1 cellular context compared by ENCODE assay signal in the genomic region with DNA sequence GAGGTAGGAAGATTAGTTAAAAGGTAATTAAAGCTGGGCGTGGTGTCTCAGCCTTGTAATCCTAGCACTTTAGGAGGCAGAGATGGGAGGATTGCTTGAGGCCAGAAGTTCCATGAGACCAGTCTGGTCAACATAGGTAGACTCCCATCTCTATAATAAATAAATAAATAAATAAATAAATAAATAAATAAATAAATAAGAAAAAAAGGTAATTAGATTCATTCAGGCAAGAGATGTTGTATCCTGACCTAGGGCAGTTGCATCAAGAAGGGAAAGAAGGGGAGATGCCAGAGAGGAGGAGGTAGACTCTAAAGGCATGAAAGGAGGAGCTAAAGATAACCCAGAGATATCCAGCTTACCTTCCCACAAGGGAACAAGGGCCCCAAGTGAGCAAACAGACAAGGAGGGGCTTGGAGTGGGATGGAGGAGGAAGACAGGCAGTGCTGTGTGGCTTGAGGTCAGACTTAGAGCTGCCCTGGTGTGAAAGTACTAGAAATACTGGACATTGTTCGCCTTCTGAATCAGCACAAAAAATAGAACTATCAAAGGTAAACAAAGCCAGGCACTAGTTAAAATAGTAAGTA.
TF ChIP-seq lines count a peak whose summit lies in the region.

No MANE protein-coding gene starts in this region.

TF ChIP-seq in HEK293, 187 proteins besides CTCF, POLR2A, EP300 and RAD21 (continued from another document and continues in another):
- TF ChIP-seq, protein P1, sequence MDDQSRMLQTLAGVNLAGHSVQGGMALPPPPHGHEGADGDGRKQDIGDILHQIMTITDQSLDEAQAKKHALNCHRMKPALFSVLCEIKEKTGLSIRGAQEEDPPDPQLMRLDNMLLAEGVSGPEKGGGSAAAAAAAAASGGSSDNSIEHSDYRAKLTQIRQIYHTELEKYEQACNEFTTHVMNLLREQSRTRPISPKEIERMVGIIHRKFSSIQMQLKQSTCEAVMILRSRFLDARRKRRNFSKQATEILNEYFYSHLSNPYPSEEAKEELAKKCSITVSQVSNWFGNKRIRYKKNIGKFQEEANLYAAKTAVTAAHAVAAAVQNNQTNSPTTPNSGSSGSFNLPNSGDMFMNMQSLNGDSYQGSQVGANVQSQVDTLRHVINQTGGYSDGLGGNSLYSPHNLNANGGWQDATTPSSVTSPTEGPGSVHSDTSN (CRISPR knock-in tag; IDR thresholded peaks at IDR 0.05) = no peak
- TF ChIP-seq ZNF302 (tag by site-specific recombination; IDR thresholded peaks at IDR 0.05; ENCODE audit: low read depth) (no peak), ZNF654 (tag by site-specific recombination; IDR thresholded peaks at IDR 0.05; ENCODE audit: low read depth) (peak; percentile 49), ZFP41 (tag by site-specific recombination; IDR thresholded peaks at IDR 0.05; ENCODE audit: borderline replicate concordance) (no peak), ZNF555 (tag by site-specific recombination; conservative IDR thresholded peaks at IDR 0.05) (peak; percentile 95), ZNF274 (IDR thresholded peaks at IDR 0.05; ENCODE audit: low read length) (no peak), ZNF274 (tag by site-specific recombination; IDR thresholded peaks at IDR 0.05; ENCODE audit: borderline replicate concordance) (no peak), ZNF677 (tag by site-specific recombination; IDR thresholded peaks at IDR 0.05) (no peak), ZNF184 (tag by site-specific recombination; IDR thresholded peaks at IDR 0.05) (no peak), BCL11B (tag by site-specific recombination; IDR thresholded peaks at IDR 0.05; ENCODE audit: low read depth) (no peak), ZNF768 (tag by site-specific recombination; IDR thresholded peaks at IDR 0.05) (no peak), ZNF433 (tag by site-specific recombination; IDR thresholded peaks at IDR 0.05; ENCODE audit: low read depth) (peak; percentile 66; the same call in 1 of the 2 replicates), ZBTB1 (tag by site-specific recombination; IDR thresholded peaks at IDR 0.05) (0 out of 2 replicates have a peak, but pooled peaks have one; percentile 50), ZNF335 (tag by site-specific recombination; conservative IDR thresholded peaks at IDR 0.05) (no peak), SETDB1 (IDR thresholded peaks at IDR 0.05; ENCODE audit: insufficient read length, low read length) (no peak), ZNF664 (tag by site-specific recombination; IDR thresholded peaks at IDR 0.05) (peak; percentile 77), ZNF426 (tag by site-specific recombination; IDR thresholded peaks at IDR 0.05) (peak; percentile 92), ZFP69B (tag by site-specific recombination; IDR thresholded peaks at IDR 0.05) (no peak), GFI1B (tag by site-specific recombination; IDR thresholded peaks at IDR 0.05) (peak; percentile 57; the same call in 1 of the 2 replicates), ZNF510 (tag by site-specific recombination; IDR thresholded peaks at IDR 0.05; ENCODE audit: insufficient replicate concordance) (peak; percentile 83), ZNF843 (tag by site-specific recombination; IDR thresholded peaks at IDR 0.05) (no peak), ZNF175 (tag by site-specific recombination; IDR thresholded peaks at IDR 0.05) (no peak), ZNF37A (tag by site-specific recombination; IDR thresholded peaks at IDR 0.05) (no peak), REPIN1 (tag by site-specific recombination; IDR thresholded peaks at IDR 0.05; ENCODE audit: low read depth) (no peak), RBAK (tag by site-specific recombination; IDR thresholded peaks at IDR 0.05) (no peak), ZNF548 (tag by site-specific recombination; IDR thresholded peaks at IDR 0.05) (no peak), IKZF3 (tag by site-specific recombination; IDR thresholded peaks at IDR 0.05) (no peak), ZNF571 (tag by site-specific recombination; IDR thresholded peaks at IDR 0.05) (no peak), SCRT2 (tag by site-specific recombination; IDR thresholded peaks at IDR 0.05) (no peak), HOXD13 (CRISPR knock-in tag; IDR thresholded peaks at IDR 0.05; ENCODE audit: borderline replicate concordance) (no peak), ZNF391 (tag by site-specific recombination; IDR thresholded peaks at IDR 0.05; ENCODE audit: borderline replicate concordance, low read depth) (no peak), ZNF132 (tag by site-specific recombination; IDR thresholded peaks at IDR 0.05; ENCODE audit: borderline replicate concordance) (no peak), ZNF2 (tag by site-specific recombination; IDR thresholded peaks at IDR 0.05) (no peak), ZNF501 (tag by site-specific recombination; IDR thresholded peaks at IDR 0.05) (peak; percentile 69), ZNF24 (tag by site-specific recombination; IDR thresholded peaks at IDR 0.05) (no peak), ZNF292 (tag by site-specific recombination; IDR thresholded peaks at IDR 0.05; ENCODE audit: borderline replicate concordance, low read depth) (0 out of 2 replicates have a peak, but pooled peaks have one; percentile 63), ZNF366 (tag by site-specific recombination; conservative IDR thresholded peaks at IDR 0.05) (no peak), OSR2 (tag by site-specific recombination; IDR thresholded peaks at IDR 0.05) (no peak), KLF7 (tag by site-specific recombination; IDR thresholded peaks at IDR 0.05; ENCODE audit: borderline replicate concordance) (peak; percentile 70; the same call in 1 of the 2 replicates), SCRT1 (tag by site-specific recombination; IDR thresholded peaks at IDR 0.05; ENCODE audit: borderline replicate concordance) (no peak), ZNF140 (tag by site-specific recombination; IDR thresholded peaks at IDR 0.05) (peak; percentile 86; the same call in 1 of the 2 replicates), ZNF624 (tag by site-specific recombination; IDR thresholded peaks at IDR 0.05) (no peak), ZNF48 (tag by site-specific recombination; IDR thresholded peaks at IDR 0.05) (no peak), KLF8 (tag by site-specific recombination; IDR thresholded peaks at IDR 0.05) (no peak), ZNF311 (tag by site-specific recombination; IDR thresholded peaks at IDR 0.05; ENCODE audit: borderline replicate concordance) (no peak), YY2 (tag by site-specific recombination; IDR thresholded peaks at IDR 0.05) (no peak), ZNF560 (tag by site-specific recombination; IDR thresholded peaks at IDR 0.05; ENCODE audit: borderline replicate concordance) (peak; percentile 90), ZNF146 (tag by site-specific recombination; IDR thresholded peaks at IDR 0.05) (no peak), ZNF701 (tag by site-specific recombination; IDR thresholded peaks at IDR 0.05) (no peak)
- TF ChIP-seq, protein P2, sequence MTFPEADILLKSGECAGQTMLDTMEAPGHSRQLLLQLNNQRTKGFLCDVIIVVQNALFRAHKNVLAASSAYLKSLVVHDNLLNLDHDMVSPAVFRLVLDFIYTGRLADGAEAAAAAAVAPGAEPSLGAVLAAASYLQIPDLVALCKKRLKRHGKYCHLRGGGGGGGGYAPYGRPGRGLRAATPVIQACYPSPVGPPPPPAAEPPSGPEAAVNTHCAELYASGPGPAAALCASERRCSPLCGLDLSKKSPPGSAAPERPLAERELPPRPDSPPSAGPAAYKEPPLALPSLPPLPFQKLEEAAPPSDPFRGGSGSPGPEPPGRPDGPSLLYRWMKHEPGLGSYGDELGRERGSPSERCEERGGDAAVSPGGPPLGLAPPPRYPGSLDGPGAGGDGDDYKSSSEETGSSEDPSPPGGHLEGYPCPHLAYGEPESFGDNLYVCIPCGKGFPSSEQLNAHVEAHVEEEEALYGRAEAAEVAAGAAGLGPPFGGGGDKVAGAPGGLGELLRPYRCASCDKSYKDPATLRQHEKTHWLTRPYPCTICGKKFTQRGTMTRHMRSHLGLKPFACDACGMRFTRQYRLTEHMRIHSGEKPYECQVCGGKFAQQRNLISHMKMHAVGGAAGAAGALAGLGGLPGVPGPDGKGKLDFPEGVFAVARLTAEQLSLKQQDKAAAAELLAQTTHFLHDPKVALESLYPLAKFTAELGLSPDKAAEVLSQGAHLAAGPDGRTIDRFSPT (tag by site-specific recombination; IDR thresholded peaks at IDR 0.05) = no peak
- TF ChIP-seq, protein P3, sequence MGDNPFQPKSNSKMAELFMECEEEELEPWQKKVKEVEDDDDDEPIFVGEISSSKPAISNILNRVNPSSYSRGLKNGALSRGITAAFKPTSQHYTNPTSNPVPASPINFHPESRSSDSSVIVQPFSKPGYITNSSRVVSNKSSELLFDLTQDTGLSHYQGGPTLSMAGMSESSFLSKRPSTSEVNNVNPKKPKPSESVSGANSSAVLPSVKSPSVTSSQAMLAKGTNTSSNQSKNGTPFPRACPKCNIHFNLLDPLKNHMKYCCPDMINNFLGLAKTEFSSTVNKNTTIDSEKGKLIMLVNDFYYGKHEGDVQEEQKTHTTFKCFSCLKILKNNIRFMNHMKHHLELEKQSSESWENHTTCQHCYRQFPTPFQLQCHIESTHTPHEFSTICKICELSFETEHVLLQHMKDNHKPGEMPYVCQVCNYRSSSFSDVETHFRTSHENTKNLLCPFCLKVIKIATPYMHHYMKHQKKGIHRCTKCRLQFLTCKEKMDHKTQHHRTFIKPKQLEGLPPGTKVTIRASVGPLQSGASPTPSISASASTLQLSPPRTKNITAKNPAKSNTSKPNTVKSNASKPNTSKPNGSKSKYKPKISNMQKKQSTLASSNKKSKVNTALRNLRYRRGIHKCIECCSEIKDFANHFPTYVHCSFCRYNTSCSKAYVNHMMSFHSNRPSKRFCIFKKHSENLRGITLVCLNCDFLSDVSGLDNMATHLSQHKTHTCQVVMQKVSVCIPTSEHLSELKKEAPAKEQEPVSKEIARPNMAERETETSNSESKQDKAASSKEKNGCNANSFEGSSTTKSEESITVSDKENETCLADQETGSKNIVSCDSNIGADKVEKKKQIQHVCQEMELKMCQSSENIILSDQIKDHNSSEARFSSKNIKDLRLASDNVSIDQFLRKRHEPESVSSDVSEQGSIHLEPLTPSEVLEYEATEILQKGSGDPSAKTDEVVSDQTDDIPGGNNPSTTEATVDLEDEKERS (tag by site-specific recombination; IDR thresholded peaks at IDR 0.05) = no peak
- TF ChIP-seq, protein P4, sequence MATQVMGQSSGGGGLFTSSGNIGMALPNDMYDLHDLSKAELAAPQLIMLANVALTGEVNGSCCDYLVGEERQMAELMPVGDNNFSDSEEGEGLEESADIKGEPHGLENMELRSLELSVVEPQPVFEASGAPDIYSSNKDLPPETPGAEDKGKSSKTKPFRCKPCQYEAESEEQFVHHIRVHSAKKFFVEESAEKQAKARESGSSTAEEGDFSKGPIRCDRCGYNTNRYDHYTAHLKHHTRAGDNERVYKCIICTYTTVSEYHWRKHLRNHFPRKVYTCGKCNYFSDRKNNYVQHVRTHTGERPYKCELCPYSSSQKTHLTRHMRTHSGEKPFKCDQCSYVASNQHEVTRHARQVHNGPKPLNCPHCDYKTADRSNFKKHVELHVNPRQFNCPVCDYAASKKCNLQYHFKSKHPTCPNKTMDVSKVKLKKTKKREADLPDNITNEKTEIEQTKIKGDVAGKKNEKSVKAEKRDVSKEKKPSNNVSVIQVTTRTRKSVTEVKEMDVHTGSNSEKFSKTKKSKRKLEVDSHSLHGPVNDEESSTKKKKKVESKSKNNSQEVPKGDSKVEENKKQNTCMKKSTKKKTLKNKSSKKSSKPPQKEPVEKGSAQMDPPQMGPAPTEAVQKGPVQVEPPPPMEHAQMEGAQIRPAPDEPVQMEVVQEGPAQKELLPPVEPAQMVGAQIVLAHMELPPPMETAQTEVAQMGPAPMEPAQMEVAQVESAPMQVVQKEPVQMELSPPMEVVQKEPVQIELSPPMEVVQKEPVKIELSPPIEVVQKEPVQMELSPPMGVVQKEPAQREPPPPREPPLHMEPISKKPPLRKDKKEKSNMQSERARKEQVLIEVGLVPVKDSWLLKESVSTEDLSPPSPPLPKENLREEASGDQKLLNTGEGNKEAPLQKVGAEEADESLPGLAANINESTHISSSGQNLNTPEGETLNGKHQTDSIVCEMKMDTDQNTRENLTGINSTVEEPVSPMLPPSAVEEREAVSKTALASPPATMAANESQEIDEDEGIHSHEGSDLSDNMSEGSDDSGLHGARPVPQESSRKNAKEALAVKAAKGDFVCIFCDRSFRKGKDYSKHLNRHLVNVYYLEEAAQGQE (tag by site-specific recombination; IDR thresholded peaks at IDR 0.05) = peak; percentile 81
- TF ChIP-seq, protein P5, sequence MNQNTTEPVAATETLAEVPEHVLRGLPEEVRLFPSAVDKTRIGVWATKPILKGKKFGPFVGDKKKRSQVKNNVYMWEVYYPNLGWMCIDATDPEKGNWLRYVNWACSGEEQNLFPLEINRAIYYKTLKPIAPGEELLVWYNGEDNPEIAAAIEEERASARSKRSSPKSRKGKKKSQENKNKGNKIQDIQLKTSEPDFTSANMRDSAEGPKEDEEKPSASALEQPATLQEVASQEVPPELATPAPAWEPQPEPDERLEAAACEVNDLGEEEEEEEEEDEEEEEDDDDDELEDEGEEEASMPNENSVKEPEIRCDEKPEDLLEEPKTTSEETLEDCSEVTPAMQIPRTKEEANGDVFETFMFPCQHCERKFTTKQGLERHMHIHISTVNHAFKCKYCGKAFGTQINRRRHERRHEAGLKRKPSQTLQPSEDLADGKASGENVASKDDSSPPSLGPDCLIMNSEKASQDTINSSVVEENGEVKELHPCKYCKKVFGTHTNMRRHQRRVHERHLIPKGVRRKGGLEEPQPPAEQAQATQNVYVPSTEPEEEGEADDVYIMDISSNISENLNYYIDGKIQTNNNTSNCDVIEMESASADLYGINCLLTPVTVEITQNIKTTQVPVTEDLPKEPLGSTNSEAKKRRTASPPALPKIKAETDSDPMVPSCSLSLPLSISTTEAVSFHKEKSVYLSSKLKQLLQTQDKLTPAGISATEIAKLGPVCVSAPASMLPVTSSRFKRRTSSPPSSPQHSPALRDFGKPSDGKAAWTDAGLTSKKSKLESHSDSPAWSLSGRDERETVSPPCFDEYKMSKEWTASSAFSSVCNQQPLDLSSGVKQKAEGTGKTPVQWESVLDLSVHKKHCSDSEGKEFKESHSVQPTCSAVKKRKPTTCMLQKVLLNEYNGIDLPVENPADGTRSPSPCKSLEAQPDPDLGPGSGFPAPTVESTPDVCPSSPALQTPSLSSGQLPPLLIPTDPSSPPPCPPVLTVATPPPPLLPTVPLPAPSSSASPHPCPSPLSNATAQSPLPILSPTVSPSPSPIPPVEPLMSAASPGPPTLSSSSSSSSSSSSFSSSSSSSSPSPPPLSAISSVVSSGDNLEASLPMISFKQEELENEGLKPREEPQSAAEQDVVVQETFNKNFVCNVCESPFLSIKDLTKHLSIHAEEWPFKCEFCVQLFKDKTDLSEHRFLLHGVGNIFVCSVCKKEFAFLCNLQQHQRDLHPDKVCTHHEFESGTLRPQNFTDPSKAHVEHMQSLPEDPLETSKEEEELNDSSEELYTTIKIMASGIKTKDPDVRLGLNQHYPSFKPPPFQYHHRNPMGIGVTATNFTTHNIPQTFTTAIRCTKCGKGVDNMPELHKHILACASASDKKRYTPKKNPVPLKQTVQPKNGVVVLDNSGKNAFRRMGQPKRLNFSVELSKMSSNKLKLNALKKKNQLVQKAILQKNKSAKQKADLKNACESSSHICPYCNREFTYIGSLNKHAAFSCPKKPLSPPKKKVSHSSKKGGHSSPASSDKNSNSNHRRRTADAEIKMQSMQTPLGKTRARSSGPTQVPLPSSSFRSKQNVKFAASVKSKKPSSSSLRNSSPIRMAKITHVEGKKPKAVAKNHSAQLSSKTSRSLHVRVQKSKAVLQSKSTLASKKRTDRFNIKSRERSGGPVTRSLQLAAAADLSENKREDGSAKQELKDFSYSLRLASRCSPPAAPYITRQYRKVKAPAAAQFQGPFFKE (tag by site-specific recombination; IDR thresholded peaks at IDR 0.05; ENCODE audit: borderline replicate concordance) = no peak
